1 cellular context compared by ENCODE assay signal in the genomic region with DNA sequence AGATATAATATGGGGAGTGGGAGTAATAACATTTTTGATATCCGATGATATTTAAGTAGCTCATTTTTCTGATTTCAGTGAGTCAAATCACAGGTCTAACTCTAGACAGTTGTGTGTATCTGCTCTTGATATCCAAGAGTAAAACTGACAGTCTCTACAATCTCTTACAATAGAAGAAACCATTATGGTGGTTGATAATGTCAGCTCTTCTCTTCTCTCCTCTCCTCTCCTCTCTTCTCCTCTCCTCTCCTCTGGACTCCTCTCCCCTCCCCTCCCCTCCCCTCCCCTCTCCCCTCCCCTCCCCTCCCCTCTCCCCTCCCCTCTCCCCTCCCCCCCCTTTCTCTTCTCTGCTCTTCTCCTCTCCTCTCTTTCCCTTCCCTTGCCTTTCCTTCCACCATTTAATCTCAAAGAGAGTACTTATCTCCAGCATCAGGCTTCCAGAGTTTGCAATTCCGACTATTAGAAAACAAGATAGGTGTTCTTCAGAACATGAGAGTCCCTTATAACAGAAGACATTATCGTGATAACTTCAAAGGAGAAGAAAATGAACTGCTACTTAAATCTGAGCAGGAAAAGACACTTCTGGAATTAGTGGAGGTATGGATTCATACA.
TF ChIP-seq lines count a peak whose summit lies in the region.

No MANE protein-coding gene starts in this region.

TF ChIP-seq in K562, 482 proteins besides CTCF, POLR2A, EP300 and RAD21:
- TF ChIP-seq HNRNPK (IDR thresholded peaks at IDR 0.05; ENCODE audit: low read depth, low read length, poor library complexity, severe bottlenecking): peak; percentile 93
- peak; percentile 53 for TF ChIP-seq PCBP1 (IDR thresholded peaks at IDR 0.05; ENCODE audit: low read depth, low read length, poor library complexity, severe bottlenecking)
- peak; percentile 82 for TF ChIP-seq PCBP2 (IDR thresholded peaks at IDR 0.05; ENCODE audit: low read depth, low read length, poor library complexity, severe bottlenecking)
- TF ChIP-seq FOXK1 (CRISPR knock-in tag; IDR thresholded peaks at IDR 0.05; ENCODE audit: borderline replicate concordance): no peak
